Comparison of ENCODE assay signal across 8 cellular contexts in the genomic region with DNA sequence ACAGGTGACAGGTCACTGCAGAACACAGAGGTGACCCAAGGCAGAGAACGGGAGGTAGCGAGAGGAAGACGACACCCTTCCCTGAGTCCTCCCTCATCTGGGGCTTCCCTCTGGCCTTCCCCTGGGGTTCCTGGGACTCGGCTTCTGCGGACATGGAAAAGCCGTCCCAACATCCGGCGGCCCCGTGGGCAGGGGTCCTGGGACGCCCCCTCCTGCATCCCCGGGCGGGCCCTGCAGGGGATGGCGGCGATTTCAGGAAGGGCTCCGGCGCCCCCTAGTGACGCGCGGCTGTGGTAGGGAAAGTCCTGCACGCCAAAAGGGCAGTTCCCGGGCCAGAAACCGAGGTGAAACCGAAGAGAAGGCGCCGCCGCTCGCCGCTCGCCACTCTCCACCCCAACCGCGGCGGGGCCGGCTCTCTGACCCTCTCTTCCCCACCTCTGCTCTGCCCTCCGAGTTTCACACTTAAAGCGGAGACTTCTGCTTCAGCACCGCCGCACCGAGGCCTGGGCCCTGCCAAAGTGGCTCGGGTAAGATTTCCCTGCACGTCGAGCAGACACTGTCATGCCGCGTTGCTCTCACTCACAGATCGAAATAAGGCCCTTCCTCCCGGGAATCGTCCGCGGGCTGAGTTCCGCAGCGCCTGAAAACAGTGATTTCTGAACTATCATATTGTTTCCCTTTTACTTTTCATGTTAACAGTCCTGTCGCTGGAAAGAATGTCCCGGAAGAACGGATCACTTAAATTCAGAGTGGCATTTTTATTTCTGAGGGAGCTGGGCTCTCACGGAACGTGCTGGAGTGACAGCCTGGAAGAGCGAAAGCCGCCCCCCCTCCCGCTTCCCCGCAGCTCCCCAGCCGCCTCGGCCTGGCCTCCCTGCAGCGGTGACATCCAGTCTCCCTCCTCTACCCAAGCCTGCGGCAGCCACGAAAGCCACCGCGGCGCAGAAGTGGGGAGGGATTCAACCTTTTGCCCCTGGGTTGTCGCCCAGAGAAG.
DNase-seq lines count a peak whose midpoint lies in the region; ATAC-seq, FAIRE-seq and TF ChIP-seq lines count a peak whose summit lies in the region.

No MANE protein-coding gene starts in this region.

- H3K9me3 Mint-ChIP-seq in activated CD8-positive, alpha-beta memory T cell treated with anti-CD3 and anti-CD28 coated beads, Interleukin-2, amount 10 ng/mL, durations not matched to agents 7 days and 5 days (ENCODE audit: low read depth), result peaks cover 5% of the 10 kb centered on the region

- no peaks in the 10 kb centered on the region for H3K9me1 ChIP-seq in endothelial cell of umbilical vein (replicated peaks; ENCODE audit: control insufficient read depth, extremely low read depth, insufficient read depth, low read length)

- no peaks in the 10 kb centered on the region for H3K36me3 ChIP-seq in endothelial cell of umbilical vein (ENCODE audit: control insufficient read depth in 2 of 2, extremely low read depth in 1 of 2, insufficient read depth in 2 of 2, low read length in 2 of 2)

- peak overlapping the region; percentile 24 for H3K27ac Mint-ChIP-seq in activated CD8-positive, alpha-beta memory T cell treated with anti-CD3 and anti-CD28 coated beads, Interleukin-2, amount 10 ng/mL, durations not matched to agents 7 days and 5 days

- no peaks in the 10 kb centered on the region for H3K79me2 ChIP-seq in endothelial cell of umbilical vein (ENCODE audit: control insufficient read depth, insufficient read depth, low read length)

- DNase-seq in AG10803 (ENCODE audit: low read depth) (peak; percentile 62), NCI-H774 (lab: John Stamatoyannopoulos, UW) (peak; percentile 19), endothelial cell of umbilical vein (ENCODE audit: low read depth, low spot score) (peak; percentile 79), middle frontal gyrus (ENCODE audit: extremely low spot score, low spot score) (peak; percentile 43)
- DNase-seq in activated CD8-positive, alpha-beta memory T cell treated with anti-CD3 and anti-CD28 coated beads, Interleukin-2, amount 10 ng/mL, durations not matched to agents 7 days and 5 days, result peak; percentile 69
- DNase-seq in stimulated activated CD8-positive, alpha-beta memory T cell treated with anti-CD3 and anti-CD28 coated beads, Interleukin-15, amount 100 ng/mL, for 4 hours (ENCODE audit: low read depth in 2 of 2), result peak; percentile 26 to 30

- peaks cover 18% of the 10 kb centered on the region for H3K4me1 Mint-ChIP-seq in activated CD8-positive, alpha-beta memory T cell treated with anti-CD3 and anti-CD28 coated beads, Interleukin-2, amount 10 ng/mL, durations not matched to agents 7 days and 5 days

- POLR2A ChIA-PET in endothelial cell of umbilical vein (lab: Charles Lee), result no interaction called here

- no peaks in the 10 kb centered on the region for H3K36me3 Mint-ChIP-seq in activated CD8-positive, alpha-beta memory T cell treated with anti-CD3 and anti-CD28 coated beads, Interleukin-2, amount 10 ng/mL, durations not matched to agents 7 days and 5 days

- FAIRE-seq in endothelial cell of umbilical vein (lab: Jason Lieb, UNC), result peak; percentile 82

- no peaks in the 10 kb centered on the region for H3K9me3 ChIP-seq in endothelial cell of umbilical vein (replicated peaks; ENCODE audit: control insufficient read depth, insufficient read depth, low read length)

- peak; percentile 55 for ATAC-seq in GM18861 (IDR thresholded peaks at IDR 0.05; ENCODE audit: unreplicated experiment)
- ATAC-seq in HG03066 (IDR thresholded peaks at IDR 0.05; ENCODE audit: low read depth, unreplicated experiment), result peak; percentile 67
- peak; percentile 64 for ATAC-seq in activated CD8-positive, alpha-beta memory T cell treated with anti-CD3 and anti-CD28 coated beads, Interleukin-2, amount 10 ng/mL, durations not matched to agents 7 days and 5 days

- no peaks in the 10 kb centered on the region for H4K20me1 ChIP-seq in endothelial cell of umbilical vein (replicated peaks; ENCODE audit: control insufficient read depth, extremely low read depth, insufficient read depth, low read length)

- TSS peak; percentile 69 for BruUV-seq in endothelial cell of umbilical vein (replicated peaks; lab: Mats Ljungman, UMichigan)

- peak overlapping the region; percentile 97 for H2AFZ ChIP-seq in endothelial cell of umbilical vein (ENCODE audit: low read depth, low read length)

- H3K27me3 ChIP-seq in endothelial cell of umbilical vein (ENCODE audit: control insufficient read depth in 2 of 2, insufficient read depth in 2 of 2, low read length in 2 of 2), result no peaks in the 10 kb centered on the region

- TF ChIP-seq POLR2A in endothelial cell of umbilical vein (IDR thresholded peaks at IDR 0.05; ENCODE audit: low read depth, low read length), result no peak

- H3K4me3 Mint-ChIP-seq in activated CD8-positive, alpha-beta memory T cell treated with anti-CD3 and anti-CD28 coated beads, Interleukin-2, amount 10 ng/mL, durations not matched to agents 7 days and 5 days, result peak overlapping the region; percentile 72

- CTCF ChIA-PET in activated CD8-positive, alpha-beta memory T cell treated with anti-CD3 and anti-CD28 coated beads, Interleukin-2, amount 10 ng/mL, durations not matched to agents 7 days and 5 days (lab: Charles Lee), result interaction anchor here (1.1 kb wide), 1 partner anchor 11 kb away, joined by 3 read pairs; no protein-coding TSS in a partner anchor
- CTCF ChIA-PET in endothelial cell of umbilical vein (lab: Charles Lee), result interaction anchor here (0.6 to 1.8 kb wide), 32 partner anchors 10 to 1664 kb away, joined by 3 to 18 read pairs (median 4); no protein-coding TSS in a partner anchor

- H3K27ac ChIP-seq in endothelial cell of umbilical vein (ENCODE audit: insufficient read depth, low read depth, low read length), result peak overlapping the region; percentile 31

- intact Hi-C loops in endothelial cell of umbilical vein (cut with micrococcal nuclease), result loop anchor here (1.0 to 5.0 kb wide), 8 partner anchors 54 to 1663 kb away; no protein-coding TSS in a partner anchor

- H3K27me3 Mint-ChIP-seq in activated CD8-positive, alpha-beta memory T cell treated with anti-CD3 and anti-CD28 coated beads, Interleukin-2, amount 10 ng/mL, durations not matched to agents 7 days and 5 days, result peaks cover 7% of the 10 kb centered on the region

- peak; percentile 72 for TF ChIP-seq CTCF in AG10803 (conservative IDR thresholded peaks at IDR 0.05; ENCODE audit: low read length)
- peak; percentile 86 to 96 for TF ChIP-seq CTCF in endothelial cell of umbilical vein (IDR thresholded peaks at IDR 0.05; ENCODE audit: extremely low read depth in 1 of 2, insufficient read depth in 1 of 2, low read depth in 1 of 2, low read length in 2 of 2)

- H3K4me2 ChIP-seq in endothelial cell of umbilical vein (ENCODE audit: insufficient read depth, low read length), result peak overlapping the region; percentile 82

- dilution Hi-C loops in endothelial cell of umbilical vein (cut with MboI; ENCODE audit: extremely low pct_ligation_motif_present, low sequenced_read_pairs), result no loop called here

- H3K4me1 ChIP-seq in endothelial cell of umbilical vein (ENCODE audit: control insufficient read depth, extremely low read depth, insufficient read depth, low read length), result no peaks in the 10 kb centered on the region

- peak overlapping the region; percentile 65 for H3K9ac ChIP-seq in endothelial cell of umbilical vein (replicated peaks; ENCODE audit: extremely low read depth, insufficient read depth, low read length)

- H3K4me3 ChIP-seq in AG10803 (ENCODE audit: low read length) (peak overlapping the region; percentile 59), endothelial cell of umbilical vein (replicated peaks in 1 of 3; ENCODE audit: insufficient read depth in 1 of 3, low read depth in 1 of 3, low read length in 3 of 3) (peak overlapping the region; percentile 38 to 62 (median 49))

TF ChIP-seq in endothelial cell of umbilical vein, 7 proteins besides CTCF, POLR2A, EP300 and RAD21:
- no peak for TF ChIP-seq GATA2 (IDR thresholded peaks at IDR 0.05; ENCODE audit: insufficient read depth, insufficient read length, low read depth, low read length)
- TF ChIP-seq EZH2 (IDR thresholded peaks at IDR 0.05; ENCODE audit: borderline replicate concordance, low read depth, low read length, severe bottlenecking), result no peak
- TF ChIP-seq, protein P1, sequence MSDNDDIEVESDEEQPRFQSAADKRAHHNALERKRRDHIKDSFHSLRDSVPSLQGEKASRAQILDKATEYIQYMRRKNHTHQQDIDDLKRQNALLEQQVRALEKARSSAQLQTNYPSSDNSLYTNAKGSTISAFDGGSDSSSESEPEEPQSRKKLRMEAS (IDR thresholded peaks at IDR 0.05; ENCODE audit: insufficient read depth, insufficient read length), result no peak
- TF ChIP-seq MYC (IDR thresholded peaks at IDR 0.05; ENCODE audit: low read depth, low read length), result no peak
- no peak for TF ChIP-seq POLR2AphosphoS5 (IDR thresholded peaks at IDR 0.05; ENCODE audit: insufficient read depth, low read depth, low read length)
- TF ChIP-seq JUN (IDR thresholded peaks at IDR 0.05; ENCODE audit: borderline replicate concordance, insufficient read depth, insufficient read length, low read depth), result no peak
- TF ChIP-seq FOS (IDR thresholded peaks at IDR 0.05; ENCODE audit: borderline replicate concordance, insufficient read depth, low read length), result no peak

Comparison
In these comparisons a context has a peak if more than half of its experiments do, and no peak if none do; other contexts are left out.
1. Peak in every context shown above with its lines: DNase-seq, ATAC-seq, H3K4me3 ChIP-seq and H3K27ac ChIP-seq.
2. DNase-seq: peak in every context shown above with its lines; median percentile 79 in endothelial cell of umbilical vein; 69 in activated CD8-positive, alpha-beta memory T cell treated with anti-CD3 and anti-CD28 coated beads, Interleukin-2, amount 10 ng/mL, durations not matched to agents 7 days and 5 days; 62 in AG10803; 43 in middle frontal gyrus; 28 in stimulated activated CD8-positive, alpha-beta memory T cell treated with anti-CD3 and anti-CD28 coated beads, Interleukin-15, amount 100 ng/mL, for 4 hours; 19 in NCI-H774.